ENCODE assay signal across 8 cellular contexts in the genomic region with DNA sequence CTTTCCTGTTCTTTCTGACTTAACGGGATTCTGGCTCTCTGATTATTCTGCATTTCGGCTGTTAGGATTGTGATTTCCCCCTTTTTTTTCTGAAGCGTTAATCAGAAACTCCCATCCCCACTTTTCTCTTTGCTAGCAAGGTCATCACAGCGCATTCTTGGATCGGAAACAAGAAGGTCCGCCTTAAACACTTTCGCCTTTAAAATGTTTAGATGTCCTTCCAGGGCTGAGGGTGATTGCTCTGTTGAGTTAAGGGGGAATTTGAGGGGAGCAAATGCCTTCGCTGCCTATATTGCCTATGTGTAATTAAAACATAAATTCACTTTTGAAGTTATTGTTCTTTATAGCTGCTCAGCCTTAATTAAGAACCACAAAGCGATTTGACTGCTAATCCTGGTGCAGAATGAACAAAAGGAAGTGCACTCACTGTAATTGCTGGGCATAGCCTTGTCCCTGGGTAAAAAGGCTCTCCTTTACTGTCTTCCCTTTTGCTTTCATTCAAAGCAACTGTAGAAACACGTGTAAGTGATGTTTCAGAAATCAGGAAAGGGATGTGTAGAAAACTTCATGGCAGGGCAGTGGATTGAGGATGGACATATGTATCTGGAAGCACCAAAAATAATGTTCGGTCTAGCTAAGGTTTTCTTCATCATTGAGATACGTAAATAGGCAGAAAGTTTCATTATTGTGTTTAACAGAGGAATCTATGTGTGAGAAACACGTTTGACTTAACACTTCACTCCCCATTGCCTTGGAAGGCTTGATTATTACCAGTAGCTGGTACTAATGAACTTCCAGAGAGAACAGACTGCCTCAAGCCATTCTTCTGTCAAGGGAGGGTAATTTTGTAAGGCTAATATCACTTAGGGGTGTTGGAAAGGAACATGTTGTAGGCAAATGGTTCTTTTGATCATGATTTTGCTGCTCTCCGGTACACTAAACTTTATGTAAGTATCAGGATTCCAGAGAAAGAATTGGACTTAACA. TPM values are rescaled to one million over a fixed set of nuclear protein-coding genes. Genes with fewer than 3 reads are reported as not detected.
DNase-seq lines count a peak whose midpoint lies in the region; ATAC-seq and TF ChIP-seq lines count a peak whose summit lies in the region.

No MANE protein-coding gene starts in this region.

- peaks cover 11% of the 10 kb centered on the region for H3K36me3 Mint-ChIP-seq in type B pancreatic cell

- H3K9ac ChIP-seq in adipocyte (ENCODE audit: low read length), result peak overlapping the region; percentile 99

- peak overlapping the region; percentile 94 for H3K27ac Mint-ChIP-seq in type B pancreatic cell

- no peaks in the 10 kb centered on the region for H3K27me3 Mint-ChIP-seq in type B pancreatic cell

- TF ChIP-seq CTCF in HL-60 (IDR thresholded peaks at IDR 0.05; ENCODE audit: insufficient read depth, low read length), result no peak
- TF ChIP-seq CTCF in right lobe of liver (IDR thresholded peaks at IDR 0.05), result no peak
- no peak for TF ChIP-seq CTCF in type B pancreatic cell (conservative IDR thresholded peaks at IDR 0.05)

- H3K4me3 Mint-ChIP-seq in type B pancreatic cell, result peak overlapping the region; percentile 98

- WGBS in right lobe of liver (ENCODE audit: insufficient coverage, low coverage, low lambda C conversion rate, missing lambda C conversion rate), result 13% methylated on average over 14 of the region's 14 CpGs

- H3K36me3 ChIP-seq in adipocyte (ENCODE audit: control insufficient read depth, insufficient read depth, low read length, severe bottlenecking) (peaks cover 35% of the 10 kb centered on the region), right lobe of liver (no peaks in the 10 kb centered on the region)

- no peak for TF ChIP-seq POLR2A in right lobe of liver (IDR thresholded peaks at IDR 0.05)

- H3K4me3 ChIP-seq in HL-60 (replicated peaks; ENCODE audit: insufficient read depth, low read length) (peak overlapping the region; percentile 69), adipocyte (ENCODE audit: low read length) (peak overlapping the region; percentile 93), right lobe of liver (peak overlapping the region; percentile 75 to 83 (median 75))

- intact Hi-C loops in right lobe of liver (cut with DNase I), result no loop called here

- DNase-seq in Ammon's horn (ENCODE audit: low spot score), result peak; percentile 5
- no peak for DNase-seq in HL-60 (ENCODE audit: low read depth in 1 of 2, low spot score in 1 of 2)
- peak; percentile 46 for DNase-seq in adipocyte (ENCODE audit: low read depth)
- DNase-seq in right lobe of liver, result no peak
- DNase-seq in type B pancreatic cell (ENCODE audit: extremely low spot score, unreplicated experiment), result no peak
- no peak for DNase-seq in stimulated activated CD4-positive, alpha-beta T cell treated with anti-CD3 and anti-CD28 coated beads, Interleukin-12 subunit alpha, Interleukin-12 subunit beta, amount 100 ng/mL, for 4 hours

- H3K4me1 Mint-ChIP-seq in type B pancreatic cell (ENCODE audit: unreplicated experiment), result peaks cover 57% of the 10 kb centered on the region

- H3K4me1 ChIP-seq in adipocyte (ENCODE audit: control insufficient read depth, insufficient read depth, low read length) (peaks cover 34% of the 10 kb centered on the region), right lobe of liver (peaks cover 0 to 25% (median 3%) of the 10 kb centered on the region in 4 donors)

- H3K9me3 ChIP-seq in adipocyte (ENCODE audit: control insufficient read depth, low read length) (no peaks in the 10 kb centered on the region), right lobe of liver (no peaks in the 10 kb centered on the region)

- H3K27me3 ChIP-seq in HL-60 (ENCODE audit: insufficient read depth, poor library complexity, severe bottlenecking), result peaks cover 42% of the 10 kb centered on the region
- no peaks in the 10 kb centered on the region for H3K27me3 ChIP-seq in adipocyte (replicated peaks; ENCODE audit: control insufficient read depth, insufficient read depth, low read length)
- H3K27me3 ChIP-seq in right lobe of liver, result no peaks in the 10 kb centered on the region

- H3K27ac ChIP-seq in HL-60 (replicated peaks), result no peak overlapping the region
- H3K27ac ChIP-seq in right lobe of liver, result peak overlapping the region; percentile 77 to 99 (median 97)

- ATAC-seq in right lobe of liver (no peak), GM19397 (IDR thresholded peaks at IDR 0.05; ENCODE audit: unreplicated experiment) (no peak), GM21360 (IDR thresholded peaks at IDR 0.05; ENCODE audit: unreplicated experiment) (no peak)

- H3K9me3 Mint-ChIP-seq in type B pancreatic cell, result no peaks in the 10 kb centered on the region

RNA-seq across cellular contexts. Expression of gene LAMC1, which starts 1.4 kb away (rescaled TPM):
- total RNA-seq in right lobe of liver, result 10 to 100 TPM; 18.5 to 53.2 (median 28.0) TPM
- 164 and 178 TPM in 2 replicates for total RNA-seq in type B pancreatic cell (ENCODE audit: low replicate concordance)

Comparison
In these comparisons a context has a peak if more than half of its experiments do, and no peak if none do; other contexts are left out.
1. DNase-seq: peak in Ammon's horn (single experiment) and adipocyte (single experiment); none in HL-60 (0 of 2), right lobe of liver (0 of 3), type B pancreatic cell (single experiment) and stimulated activated CD4-positive, alpha-beta T cell treated with anti-CD3 and anti-CD28 coated beads, Interleukin-12 subunit alpha, Interleukin-12 subunit beta, amount 100 ng/mL, for 4 hours (single experiment).
2. Peak in every context shown above with its lines, with median percentiles within 50 percentile points of each other: H3K4me3 ChIP-seq.